1 cellular context compared by ENCODE assay signal in genomic region chr2:232728785-232729184, GRCh38.
A peak's percentile ranks its signal among the peaks of the same experiment; 100 is the strongest.
TF ChIP-seq lines count a peak whose summit lies in the region.

No MANE protein-coding gene starts in this region.

TF ChIP-seq in HepG2, 621 proteins besides CTCF, POLR2A, EP300 and RAD21:
- TF ChIP-seq ZNF770 (CRISPR knock-in tag; IDR thresholded peaks at IDR 0.05) (peak; percentile 33; the same call in 1 of the 2 replicates), DRAP1 (CRISPR knock-in tag; IDR thresholded peaks at IDR 0.05) (no peak), ZNF720 (CRISPR knock-in tag; IDR thresholded peaks at IDR 0.05) (no peak), HINFP (CRISPR knock-in tag; IDR thresholded peaks at IDR 0.05; ENCODE audit: low read depth) (no peak)
